In genomic region chr17:2711608-2712299, GRCh38 we compare ENCODE assay signal across 8 cellular contexts. TPM values are rescaled to one million over a fixed set of nuclear protein-coding genes. Genes with fewer than 3 reads are reported as not detected.
A peak's percentile ranks its signal among the peaks of the same experiment; 100 is the strongest.
DNase-seq lines count a peak whose midpoint lies in the region; ATAC-seq lines count a peak whose summit lies in the region.

A gene with protein sequence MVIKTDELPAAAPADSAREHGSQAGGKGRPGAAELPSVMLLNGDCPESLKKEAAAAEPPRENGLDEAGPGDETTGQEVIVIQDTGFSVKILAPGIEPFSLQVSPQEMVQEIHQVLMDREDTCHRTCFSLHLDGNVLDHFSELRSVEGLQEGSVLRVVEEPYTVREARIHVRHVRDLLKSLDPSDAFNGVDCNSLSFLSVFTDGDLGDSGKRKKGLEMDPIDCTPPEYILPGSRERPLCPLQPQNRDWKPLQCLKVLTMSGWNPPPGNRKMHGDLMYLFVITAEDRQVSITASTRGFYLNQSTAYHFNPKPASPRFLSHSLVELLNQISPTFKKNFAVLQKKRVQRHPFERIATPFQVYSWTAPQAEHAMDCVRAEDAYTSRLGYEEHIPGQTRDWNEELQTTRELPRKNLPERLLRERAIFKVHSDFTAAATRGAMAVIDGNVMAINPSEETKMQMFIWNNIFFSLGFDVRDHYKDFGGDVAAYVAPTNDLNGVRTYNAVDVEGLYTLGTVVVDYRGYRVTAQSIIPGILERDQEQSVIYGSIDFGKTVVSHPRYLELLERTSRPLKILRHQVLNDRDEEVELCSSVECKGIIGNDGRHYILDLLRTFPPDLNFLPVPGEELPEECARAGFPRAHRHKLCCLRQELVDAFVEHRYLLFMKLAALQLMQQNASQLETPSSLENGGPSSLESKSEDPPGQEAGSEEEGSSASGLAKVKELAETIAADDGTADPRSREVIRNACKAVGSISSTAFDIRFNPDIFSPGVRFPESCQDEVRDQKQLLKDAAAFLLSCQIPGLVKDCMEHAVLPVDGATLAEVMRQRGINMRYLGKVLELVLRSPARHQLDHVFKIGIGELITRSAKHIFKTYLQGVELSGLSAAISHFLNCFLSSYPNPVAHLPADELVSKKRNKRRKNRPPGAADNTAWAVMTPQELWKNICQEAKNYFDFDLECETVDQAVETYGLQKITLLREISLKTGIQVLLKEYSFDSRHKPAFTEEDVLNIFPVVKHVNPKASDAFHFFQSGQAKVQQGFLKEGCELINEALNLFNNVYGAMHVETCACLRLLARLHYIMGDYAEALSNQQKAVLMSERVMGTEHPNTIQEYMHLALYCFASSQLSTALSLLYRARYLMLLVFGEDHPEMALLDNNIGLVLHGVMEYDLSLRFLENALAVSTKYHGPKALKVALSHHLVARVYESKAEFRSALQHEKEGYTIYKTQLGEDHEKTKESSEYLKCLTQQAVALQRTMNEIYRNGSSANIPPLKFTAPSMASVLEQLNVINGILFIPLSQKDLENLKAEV (N-terminal part only) (minus strand): TSS chr17:2711764. CDS start chr17:2711661, 103 bp downstream.

- peak within 1 kb of the TSS; percentile 87 for H3K4me3 Mint-ChIP-seq in memory B cell

- no peaks in the 10 kb centered on the region for H3K9me3 Mint-ChIP-seq in memory B cell

- CTCF ChIA-PET in activated CD8-positive, alpha-beta memory T cell treated with anti-CD3 and anti-CD28 coated beads for 36 hours (lab: Charles Lee) = no interaction called here

- POLR2A ChIA-PET in activated CD8-positive, alpha-beta memory T cell treated with anti-CD3 and anti-CD28 coated beads for 36 hours (lab: Charles Lee) = no interaction called here

- no peaks in the 10 kb centered on the region for H3K27me3 ChIP-seq in effector memory CD4-positive, alpha-beta T cell (replicated peaks; ENCODE audit: control insufficient read depth, insufficient read depth, low read length, poor library complexity, severe bottlenecking)

- peaks cover 29% of the 10 kb centered on the region for H3K4me1 Mint-ChIP-seq in memory B cell

- H3K9me3 ChIP-seq in effector memory CD4-positive, alpha-beta T cell (ENCODE audit: control insufficient read depth, low read length) = no peaks in the 10 kb centered on the region

- ATAC-seq in GM19463 (IDR thresholded peaks at IDR 0.05; ENCODE audit: unreplicated experiment) (peak; percentile 67), memory B cell (ENCODE audit: low read depth) (peak; percentile 86)

- H3K27ac ChIP-seq in effector memory CD4-positive, alpha-beta T cell (ENCODE audit: insufficient read depth, low read length, poor library complexity, severe bottlenecking) = peak within 1 kb of the TSS; percentile 51

- DNase-seq in CMK (ENCODE audit: low read depth) = peak; percentile 79
- DNase-seq in HPDE6-E6E7 (ENCODE audit: extremely low spot score) = peak; percentile 90
- peak; percentile 90 to 97 for DNase-seq in NOMO-1 (lab: John Stamatoyannopoulos, UW; ENCODE audit: unreplicated experiment in 2 of 2)
- peak; percentile 89 to 93 (median 92) for DNase-seq in effector memory CD4-positive, alpha-beta T cell
- DNase-seq in memory B cell (ENCODE audit: low spot score in 2 of 2) = peak; percentile 94 to 95
- DNase-seq in stimulated activated CD8-positive, alpha-beta memory T cell treated with anti-CD3 and anti-CD28 coated beads, Interleukin-12 subunit alpha, Interleukin-12 subunit beta, amount 100 ng/mL, for 1 hour (ENCODE audit: low read depth) = peak; percentile 92

- H3K4me3 ChIP-seq in effector memory CD4-positive, alpha-beta T cell (ENCODE audit: insufficient read depth, low read depth, low read length, poor library complexity, severe bottlenecking) = peak within 1 kb of the TSS; percentile 69

- H3K36me3 Mint-ChIP-seq in memory B cell = no peaks in the 10 kb centered on the region

- H3K4me1 ChIP-seq in effector memory CD4-positive, alpha-beta T cell (ENCODE audit: control insufficient read depth, insufficient read depth, low read length, poor library complexity, severe bottlenecking) = peaks cover 26% of the 10 kb centered on the region

- peak within 1 kb of the TSS; percentile 89 for H3K27ac Mint-ChIP-seq in memory B cell

- H3K27me3 Mint-ChIP-seq in memory B cell = no peaks in the 10 kb centered on the region

- H3K36me3 ChIP-seq in effector memory CD4-positive, alpha-beta T cell (ENCODE audit: control insufficient read depth, insufficient read depth, low read length) = no peaks in the 10 kb centered on the region

RNA-seq across cellular contexts. Expression of the gene that starts here (rescaled TPM):
- total RNA-seq in activated CD8-positive, alpha-beta memory T cell treated with anti-CD3 and anti-CD28 coated beads for 36 hours = 100 to 1,000 TPM; 152 to 164 TPM

Comparison
In these comparisons a context has a peak if more than half of its experiments do, and no peak if none do; other contexts are left out.
1. Peak in every context shown above with its lines: DNase-seq, ATAC-seq, H3K4me3 ChIP-seq and H3K27ac ChIP-seq.